Comparison of ENCODE assay signal across 21 cellular contexts in the genomic region with DNA sequence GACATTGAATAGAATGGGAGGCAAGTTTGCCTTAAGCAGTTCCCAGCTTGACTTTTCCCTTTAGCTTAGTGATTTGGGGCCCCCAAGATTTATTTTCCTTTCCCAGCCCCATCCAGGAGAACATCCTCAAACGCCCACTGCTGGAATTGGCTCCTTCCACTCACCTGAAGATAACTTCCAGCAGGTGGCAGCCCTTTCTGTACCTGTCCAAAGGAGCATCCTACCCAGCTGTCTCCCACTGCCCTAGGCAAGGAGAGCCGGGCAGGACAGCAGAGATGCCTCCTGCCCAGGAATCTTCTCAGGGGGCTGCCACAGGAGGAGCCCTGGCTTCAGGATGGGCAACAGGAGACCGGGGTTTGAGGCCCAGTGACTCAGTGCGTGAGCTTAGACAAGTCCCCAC. TPM values are rescaled to one million over a fixed set of nuclear protein-coding genes. Genes with fewer than 3 reads are reported as not detected.
A peak's percentile ranks its signal among the peaks of the same experiment; 100 is the strongest.
DNase-seq lines count a peak whose midpoint lies in the region; ATAC-seq, FAIRE-seq and TF ChIP-seq lines count a peak whose summit lies in the region.
"Had no signal": no experiment of that assay in that cellular context is flagged by ENCODE, and none has a peak within 500 bp of the region (broad histone marks: within the 10 kb centered on the region; RNA-seq: fewer than 3 reads in every experiment).

No MANE protein-coding gene starts in this region.

- H3K27ac ChIP-seq in HepG2 (ENCODE audit: extremely low read length, insufficient read depth, low read length): no peak overlapping the region

- H3K27me3 ChIP-seq in HepG2 (ENCODE audit: control insufficient read depth in 1 of 2, insufficient read depth in 2 of 2, low read length in 2 of 2): peaks cover 5 to 40% of the 10 kb centered on the region in 2 experiments

- TF ChIP-seq RAD21 in HepG2 (CRISPR knock-in tag; IDR thresholded peaks at IDR 0.05): no peak

- no peaks in the 10 kb centered on the region for H4K20me1 ChIP-seq in HepG2 (ENCODE audit: insufficient read depth, low read length)

- no peaks in the 10 kb centered on the region for H3K9me3 ChIP-seq in HepG2 (ENCODE audit: low read length)

- no peak overlapping the region for H3K4me3 Mint-ChIP-seq in WTC11
- no peak overlapping the region for H3K4me3 Mint-ChIP-seq in activated CD8-positive, alpha-beta T cell treated with anti-CD3 and anti-CD28 coated beads for 36 hours
- H3K4me3 Mint-ChIP-seq: HFFc6 had no signal

- no peak overlapping the region for H3K4me3 ChIP-seq in HepG2 (replicated peaks in 1 of 3; ENCODE audit: insufficient read depth in 1 of 3, low read depth in 2 of 3, low read length in 3 of 3)

- WGBS in HepG2 (ENCODE audit: low lambda C conversion rate): 17% methylated on average over 4 of the region's 4 CpGs

- H3K4me2 ChIP-seq in HepG2 (ENCODE audit: low read depth, low read length): no peak overlapping the region

- no peaks in the 10 kb centered on the region for H3K36me3 ChIP-seq in HepG2 (replicated peaks in 1 of 2; ENCODE audit: control insufficient read depth in 1 of 2, insufficient read depth in 2 of 2, low read length in 2 of 2)

- no peak for TF ChIP-seq CTCF in WTC11 (IDR thresholded peaks at IDR 0.05)
- peak; percentile 35; the same call in 1 of the 2 replicates for TF ChIP-seq CTCF in HepG2 (CRISPR knock-in tag; IDR thresholded peaks at IDR 0.05)
- TF ChIP-seq CTCF in activated CD8-positive, alpha-beta T cell treated with anti-CD3 and anti-CD28 coated beads for 36 hours (IDR thresholded peaks at IDR 0.05): no peak

- no peak overlapping the region for H2AFZ ChIP-seq in HepG2 (ENCODE audit: low read length)

- TF ChIP-seq POLR2A in HepG2 (IDR thresholded peaks at IDR 0.05; ENCODE audit: insufficient read depth in 1 of 2, low read depth in 2 of 2, low read length in 2 of 2): no peak

- FAIRE-seq in HepG2 (lab: Jason Lieb, UNC): no peak
- FAIRE-seq: GM12892, GM19239 had no signal

- in situ Hi-C loops in HepG2 (cut with HindIII; ENCODE audit: extremely low pct_ligation_motif_present, low pct_unique_long_range_greater_than_20kb): no loop called here

- POLR2A ChIA-PET in WTC11 (lab: Charles Lee): interaction anchor here (1.1 kb wide), 1 partner anchor 38 kb away, joined by 4 read pairs; no protein-coding TSS in a partner anchor
- POLR2A ChIA-PET in HepG2 (lab: Yijun Ruan, JAX): no interaction called here
- POLR2A ChIA-PET in activated CD8-positive, alpha-beta T cell treated with anti-CD3 and anti-CD28 coated beads for 36 hours (lab: Charles Lee): no interaction called here

- no peaks in the 10 kb centered on the region for H3K79me2 ChIP-seq in HepG2 (ENCODE audit: insufficient read depth, low read length)

- H3K9me3 Mint-ChIP-seq in WTC11: peaks cover 12% of the 10 kb centered on the region
- no peaks in the 10 kb centered on the region for H3K9me3 Mint-ChIP-seq in activated CD8-positive, alpha-beta T cell treated with anti-CD3 and anti-CD28 coated beads for 36 hours
- H3K9me3 Mint-ChIP-seq: HFFc6 had no signal

- no peak overlapping the region for H3K27ac Mint-ChIP-seq in WTC11
- no peak overlapping the region for H3K27ac Mint-ChIP-seq in activated CD8-positive, alpha-beta T cell treated with anti-CD3 and anti-CD28 coated beads for 36 hours
- H3K27ac Mint-ChIP-seq: HFFc6 had no signal

- DNase-seq in NCI-H146 (lab: John Stamatoyannopoulos, UW): peak; percentile 5
- no peak for DNase-seq in NCI-H146 treated with DMSO at 0.1 percent for 48 hours (lab: John Stamatoyannopoulos, UW; ENCODE audit: unreplicated experiment)
- peak; percentile 35 for DNase-seq in HT-29 (ENCODE audit: low spot score)
- no peak for DNase-seq in WTC11 (ENCODE audit: low spot score)
- no peak for DNase-seq in HepG2 (ENCODE audit: low spot score)
- DNase-seq in cardiac septum (ENCODE audit: low spot score): no peak
- no peak for DNase-seq in RPMI8226
- no peak for DNase-seq in activated CD8-positive, alpha-beta T cell treated with anti-CD3 and anti-CD28 coated beads for 36 hours
- DNase-seq: C1 segment of cervical spinal cord, DMS79 treated with DMSO at 0.1 percent for 48 hours, GDM1, HFFc6, KBM-7, NCI-H1092 treated with DMSO at 0.1 percent for 48 hours, NCI-H187 treated with DMSO at 0.1 percent for 48 hours, NCI-H510A treated with DMSO at 0.1 percent for 48 hours had no signal

- TF ChIP-seq EP300 in HepG2 (IDR thresholded peaks at IDR 0.05; ENCODE audit: low read depth in 2 of 2, low read length in 2 of 2) (no peak), HepG2 (CRISPR knock-in tag; IDR thresholded peaks at IDR 0.05; ENCODE audit: borderline replicate concordance) (no peak)

- H3K27me3 Mint-ChIP-seq in WTC11 (ENCODE audit: low read depth): peaks cover 6% of the 10 kb centered on the region
- peaks cover 5% of the 10 kb centered on the region for H3K27me3 Mint-ChIP-seq in activated CD8-positive, alpha-beta T cell treated with anti-CD3 and anti-CD28 coated beads for 36 hours

- no peaks in the 10 kb centered on the region for H3K4me1 ChIP-seq in HepG2 (ENCODE audit: insufficient read depth, low read length)

- CTCF ChIA-PET in WTC11 (lab: Charles Lee) (interaction anchor here (0.9 to 3.1 kb wide), 12 partner anchors 10 to 175 kb away, joined by 3 to 11 read pairs (median 4); no protein-coding TSS in a partner anchor), HepG2 (lab: Yijun Ruan, JAX; ENCODE audit: low intra/inter-chr PET ratio, low total read pairs) (no interaction called here)
- CTCF ChIA-PET in activated CD8-positive, alpha-beta T cell treated with anti-CD3 and anti-CD28 coated beads for 36 hours (lab: Charles Lee): no interaction called here

- H3K36me3 Mint-ChIP-seq in WTC11: peaks cover 9% of the 10 kb centered on the region
- no peaks in the 10 kb centered on the region for H3K36me3 Mint-ChIP-seq in activated CD8-positive, alpha-beta T cell treated with anti-CD3 and anti-CD28 coated beads for 36 hours (ENCODE audit: low read depth)

- H3K9ac ChIP-seq in HepG2 (ENCODE audit: insufficient read depth, low read depth, low read length): no peak overlapping the region

- intact Hi-C loops in HepG2 (cut with micrococcal nuclease; ENCODE audit: unreplicated experiment) (no loop called here), cardiac septum (cut with DNase I) (no loop called here)
- intact Hi-C loops in activated CD8-positive, alpha-beta T cell treated with anti-CD3 and anti-CD28 coated beads for 36 hours (cut with micrococcal nuclease): no loop called here

- ATAC-seq in WTC11 (peak; percentile 69), HepG2 (no peak)
- no peak for ATAC-seq in activated CD8-positive, alpha-beta T cell treated with anti-CD3 and anti-CD28 coated beads for 36 hours
- ATAC-seq: Right ventricle myocardium inferior had no signal

- H3K4me1 Mint-ChIP-seq in WTC11: no peaks in the 10 kb centered on the region
- no peaks in the 10 kb centered on the region for H3K4me1 Mint-ChIP-seq in activated CD8-positive, alpha-beta T cell treated with anti-CD3 and anti-CD28 coated beads for 36 hours (ENCODE audit: low read depth)

- no TSS peak for BruUV-seq in HepG2 (replicated peaks; lab: Mats Ljungman, UMichigan)

TF ChIP-seq in HepG2, 621 proteins besides CTCF, POLR2A, EP300 and RAD21:
- TF ChIP-seq STAG1 (CRISPR knock-in tag; IDR thresholded peaks at IDR 0.05): peak; percentile 23; the same call in 1 of the 2 replicates
- TF ChIP-seq, protein P1, sequence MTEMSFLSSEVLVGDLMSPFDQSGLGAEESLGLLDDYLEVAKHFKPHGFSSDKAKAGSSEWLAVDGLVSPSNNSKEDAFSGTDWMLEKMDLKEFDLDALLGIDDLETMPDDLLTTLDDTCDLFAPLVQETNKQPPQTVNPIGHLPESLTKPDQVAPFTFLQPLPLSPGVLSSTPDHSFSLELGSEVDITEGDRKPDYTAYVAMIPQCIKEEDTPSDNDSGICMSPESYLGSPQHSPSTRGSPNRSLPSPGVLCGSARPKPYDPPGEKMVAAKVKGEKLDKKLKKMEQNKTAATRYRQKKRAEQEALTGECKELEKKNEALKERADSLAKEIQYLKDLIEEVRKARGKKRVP (CRISPR knock-in tag; IDR thresholded peaks at IDR 0.05): no peak

RNA-seq across cellular contexts. Expression of a gene that starts 6.4 kb away (rescaled TPM):
- not detected in 2 replicates for total RNA-seq in HT-29 (2014; rRNA removed; shearing (Covaris generic))
- total RNA-seq in WTC11 (2021) (1.9 to 3.1 TPM (median 2.8 TPM) in 3 replicates), HepG2 (2016; rRNA removed; fragmentation: Illumina TruSeq; extraction: Trizol) (not detected in 2 replicates), cardiac septum (not detected)
- total RNA-seq in HepG2 (2016; cell fraction: cytosol; rRNA removed; fragmentation: Illumina TruSeq; extraction: Trizol; ENCODE audit: low read depth): not detected in 2 replicates
- not detected in 2 replicates for total RNA-seq in HepG2 (2016; cell fraction: insoluble cytoplasmic fraction; rRNA removed; fragmentation: Illumina TruSeq; extraction: Trizol)
- not detected in 2 replicates for total RNA-seq in HepG2 (2016; cell fraction: membrane; rRNA removed; fragmentation: Illumina TruSeq; extraction: Trizol)
- total RNA-seq in HepG2 (2016; cell fraction: nucleus; rRNA removed; fragmentation: Illumina TruSeq; extraction: Trizol): not detected in 2 replicates
- not detected in 2 replicates for polyA plus RNA-seq in HepG2 (2011; rRNA removed)
- polyA plus RNA-seq in HepG2 (2011; cell fraction: cytosol; rRNA removed): not detected in 2 replicates
- not detected in 2 replicates for polyA plus RNA-seq in HepG2 (2011; cell fraction: nucleus; rRNA removed)
- not detected in 2 replicates for polyA plus RNA-seq in HepG2 (2012)
- not detected in 2 replicates for polyA plus RNA-seq in HepG2 (2016; cell fraction: cytosol; fragmentation: Illumina TruSeq; extraction: Trizol; ENCODE audit: low read depth)
- polyA plus RNA-seq in HepG2 (2016; cell fraction: insoluble cytoplasmic fraction; fragmentation: Illumina TruSeq; extraction: Trizol; ENCODE audit: low read depth): not detected in 2 replicates
- polyA plus RNA-seq in HepG2 (2016; cell fraction: membrane; fragmentation: Illumina TruSeq; extraction: Trizol; ENCODE audit: low read depth): not detected in 2 replicates
- not detected in 2 replicates for polyA plus RNA-seq in HepG2 (2016; cell fraction: nucleus; fragmentation: Illumina TruSeq; extraction: Trizol; ENCODE audit: insufficient read depth, low read depth)
- not detected in 2 replicates for polyA minus RNA-seq in HepG2 (2011; rRNA and poly(A)+ RNA removed; ENCODE audit: low replicate concordance)
- not detected in 2 replicates for polyA minus RNA-seq in HepG2 (2011; cell fraction: cytosol; rRNA and poly(A)+ RNA removed)
- polyA minus RNA-seq in HepG2 (2011; cell fraction: nucleus; rRNA and poly(A)+ RNA removed): not detected in 2 replicates
- not detected for total RNA-seq in activated CD8-positive, alpha-beta T cell treated with anti-CD3 and anti-CD28 coated beads for 36 hours
- total RNA-seq: A172, HFFc6, M059J, Right ventricle myocardium inferior had no signal

Comparison
In these comparisons a context has a peak if more than half of its experiments do, and no peak if none do; other contexts are left out.
1. DNase-seq: peak in NCI-H146 (single experiment) and HT-29 (single experiment); none in NCI-H146 treated with DMSO at 0.1 percent for 48 hours (single experiment), WTC11 (single experiment), HepG2 (single experiment), cardiac septum (single experiment), RPMI8226 (single experiment) and activated CD8-positive, alpha-beta T cell treated with anti-CD3 and anti-CD28 coated beads for 36 hours (single experiment).